In genomic region chr4:179124957-179125356, GRCh38 we compare ENCODE assay signal across 1 cellular context.
TF ChIP-seq lines count a peak whose summit lies in the region.

No MANE protein-coding gene starts in this region.

TF ChIP-seq in GM23338, 12 proteins besides CTCF, POLR2A, EP300 and RAD21 (continued from another document):
- TF ChIP-seq ZNF462 (CRISPR knock-in tag; IDR thresholded peaks at IDR 0.05) (no peak), NANOG (IDR thresholded peaks at IDR 0.05; ENCODE audit: borderline replicate concordance) (no peak), POLR2AphosphoS5 (IDR thresholded peaks at IDR 0.05; ENCODE audit: low read depth) (no peak), JUNB (IDR thresholded peaks at IDR 0.05; ENCODE audit: unreplicated experiment) (no peak), STAT1 (IDR thresholded peaks at IDR 0.05; ENCODE audit: unreplicated experiment) (no peak), CREB1 (CRISPR knock-in tag; IDR thresholded peaks at IDR 0.05; ENCODE audit: low read depth) (no peak)
- TF ChIP-seq, protein P1, sequence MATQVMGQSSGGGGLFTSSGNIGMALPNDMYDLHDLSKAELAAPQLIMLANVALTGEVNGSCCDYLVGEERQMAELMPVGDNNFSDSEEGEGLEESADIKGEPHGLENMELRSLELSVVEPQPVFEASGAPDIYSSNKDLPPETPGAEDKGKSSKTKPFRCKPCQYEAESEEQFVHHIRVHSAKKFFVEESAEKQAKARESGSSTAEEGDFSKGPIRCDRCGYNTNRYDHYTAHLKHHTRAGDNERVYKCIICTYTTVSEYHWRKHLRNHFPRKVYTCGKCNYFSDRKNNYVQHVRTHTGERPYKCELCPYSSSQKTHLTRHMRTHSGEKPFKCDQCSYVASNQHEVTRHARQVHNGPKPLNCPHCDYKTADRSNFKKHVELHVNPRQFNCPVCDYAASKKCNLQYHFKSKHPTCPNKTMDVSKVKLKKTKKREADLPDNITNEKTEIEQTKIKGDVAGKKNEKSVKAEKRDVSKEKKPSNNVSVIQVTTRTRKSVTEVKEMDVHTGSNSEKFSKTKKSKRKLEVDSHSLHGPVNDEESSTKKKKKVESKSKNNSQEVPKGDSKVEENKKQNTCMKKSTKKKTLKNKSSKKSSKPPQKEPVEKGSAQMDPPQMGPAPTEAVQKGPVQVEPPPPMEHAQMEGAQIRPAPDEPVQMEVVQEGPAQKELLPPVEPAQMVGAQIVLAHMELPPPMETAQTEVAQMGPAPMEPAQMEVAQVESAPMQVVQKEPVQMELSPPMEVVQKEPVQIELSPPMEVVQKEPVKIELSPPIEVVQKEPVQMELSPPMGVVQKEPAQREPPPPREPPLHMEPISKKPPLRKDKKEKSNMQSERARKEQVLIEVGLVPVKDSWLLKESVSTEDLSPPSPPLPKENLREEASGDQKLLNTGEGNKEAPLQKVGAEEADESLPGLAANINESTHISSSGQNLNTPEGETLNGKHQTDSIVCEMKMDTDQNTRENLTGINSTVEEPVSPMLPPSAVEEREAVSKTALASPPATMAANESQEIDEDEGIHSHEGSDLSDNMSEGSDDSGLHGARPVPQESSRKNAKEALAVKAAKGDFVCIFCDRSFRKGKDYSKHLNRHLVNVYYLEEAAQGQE (IDR thresholded peaks at IDR 0.05; ENCODE audit: unreplicated experiment) = no peak
TF ChIP-seq in GM23338: peak in this region for 0.
